In genomic region chr18:75066223-75066622, GRCh38 we compare ENCODE assay signal across 16 cellular contexts.
DNase-seq lines count a peak whose midpoint lies in the region; ATAC-seq, FAIRE-seq and TF ChIP-seq lines count a peak whose summit lies in the region.
"Had no signal": no experiment of that assay in that cellular context is flagged by ENCODE, and none has a peak within 500 bp of the region (broad histone marks: within the 10 kb centered on the region; RNA-seq: fewer than 3 reads in every experiment).

No MANE protein-coding gene starts in this region.

- peaks cover 24% of the 10 kb centered on the region for H3K4me1 Mint-ChIP-seq in activated CD4-positive, alpha-beta T cell treated with anti-CD3 and anti-CD28 coated beads, Interleukin-2, amount 10 ng/mL, durations not matched to agents 7 days and 5 days
- peaks cover 21% of the 10 kb centered on the region for H3K4me1 Mint-ChIP-seq in activated CD4-positive, alpha-beta T cell treated with anti-CD3 and anti-CD28 coated beads, Interleukin-2, amount 10 ng/mL, durations not matched to agents 24 days and 14 days

- WGBS in ovary, 3 donors: 93 to 95% (median 93%) methylated on average over 12 of the region's 12 CpGs

- DNase-seq in activated CD4-positive, alpha-beta T cell treated with anti-CD3 and anti-CD28 coated beads, Interleukin-2, amount 10 ng/mL, durations not matched to agents 7 days and 5 days: no peak
- DNase-seq in activated CD4-positive, alpha-beta T cell treated with anti-CD3 and anti-CD28 coated beads, Interleukin-2, amount 10 ng/mL, durations not matched to agents 24 days and 14 days: no peak
- DNase-seq in D721Med (ENCODE audit: insufficient read length, low spot score) (no peak), NCI-H2227 treated with DMSO at 0.1 percent for 48 hours (lab: John Stamatoyannopoulos, UW) (peak; percentile 54), upper lobe of right lung (peak; percentile 7), ovary (no peak)
- DNase-seq: BE2C; CD4-positive, alpha-beta memory T cell; DND-41; GDM1 had no signal

- no peak for TF ChIP-seq POLR2A in ovary (IDR thresholded peaks at IDR 0.05)

- ATAC-seq in upper lobe of right lung (no peak), HG03354 (IDR thresholded peaks at IDR 0.05; ENCODE audit: poor library complexity, severe bottlenecking, unreplicated experiment) (no peak)

- peak overlapping the region; percentile 47 for H3K27ac Mint-ChIP-seq in activated CD4-positive, alpha-beta T cell treated with anti-CD3 and anti-CD28 coated beads, Interleukin-2, amount 10 ng/mL, durations not matched to agents 7 days and 5 days
- H3K27ac Mint-ChIP-seq in activated CD4-positive, alpha-beta T cell treated with anti-CD3 and anti-CD28 coated beads, Interleukin-2, amount 10 ng/mL, durations not matched to agents 24 days and 14 days: no peak overlapping the region

- no peaks in the 10 kb centered on the region for H3K27me3 ChIP-seq in upper lobe of right lung
- H3K27me3 ChIP-seq in ovary: no peaks in the 10 kb centered on the region
- H3K27me3 ChIP-seq: BE2C had no signal

- TF ChIP-seq EP300 in ovary (IDR thresholded peaks at IDR 0.05): no peak

- no peak for TF ChIP-seq CTCF in D721Med (IDR thresholded peaks at IDR 0.05; ENCODE audit: insufficient read depth, missing control alignments)
- no peak for TF ChIP-seq CTCF in upper lobe of right lung (IDR thresholded peaks at IDR 0.05)
- no peak for TF ChIP-seq CTCF in ovary (IDR thresholded peaks at IDR 0.05)

- POLR2A ChIA-PET in activated CD4-positive, alpha-beta T cell treated with anti-CD3 and anti-CD28 coated beads, Interleukin-2, amount 10 ng/mL, durations not matched to agents 7 days and 5 days (lab: Charles Lee): no interaction called here

- H3K9me3 ChIP-seq in upper lobe of right lung (no peaks in the 10 kb centered on the region), ovary (no peaks in the 10 kb centered on the region)
- H3K9me3 ChIP-seq: BE2C, HAP-1 had no signal

- peak; percentile 35 for FAIRE-seq in D721Med (lab: Jason Lieb, UNC)
- FAIRE-seq: A204.1, GM12892, H1 had no signal

- no peak overlapping the region for H3K4me3 Mint-ChIP-seq in activated CD4-positive, alpha-beta T cell treated with anti-CD3 and anti-CD28 coated beads, Interleukin-2, amount 10 ng/mL, durations not matched to agents 7 days and 5 days
- H3K4me3 Mint-ChIP-seq in activated CD4-positive, alpha-beta T cell treated with anti-CD3 and anti-CD28 coated beads, Interleukin-2, amount 10 ng/mL, durations not matched to agents 24 days and 14 days: no peak overlapping the region
- H3K4me3 Mint-ChIP-seq: CD4-positive, alpha-beta memory T cell had no signal

- CTCF ChIA-PET in activated CD4-positive, alpha-beta T cell treated with anti-CD3 and anti-CD28 coated beads, Interleukin-2, amount 10 ng/mL, durations not matched to agents 7 days and 5 days (lab: Charles Lee): no interaction called here

- H3K27ac ChIP-seq in upper lobe of right lung (no peak overlapping the region), ovary (no peak overlapping the region)
- H3K27ac ChIP-seq: C4-2B had no signal

- intact Hi-C loops in activated CD4-positive, alpha-beta T cell treated with anti-CD3 and anti-CD28 coated beads, Interleukin-2, amount 10 ng/mL, durations not matched to agents 24 days and 14 days (cut with micrococcal nuclease): no loop called here
- intact Hi-C loops in upper lobe of right lung (cut with DNase I) (no loop called here), ovary (cut with DNase I) (no loop called here)

- H3K36me3 ChIP-seq in upper lobe of right lung (peaks cover 7% of the 10 kb centered on the region), ovary (no peaks in the 10 kb centered on the region)
- H3K36me3 ChIP-seq: BE2C, HAP-1 had no signal

- H3K27me3 Mint-ChIP-seq in activated CD4-positive, alpha-beta T cell treated with anti-CD3 and anti-CD28 coated beads, Interleukin-2, amount 10 ng/mL, durations not matched to agents 7 days and 5 days: no peaks in the 10 kb centered on the region
- no peaks in the 10 kb centered on the region for H3K27me3 Mint-ChIP-seq in activated CD4-positive, alpha-beta T cell treated with anti-CD3 and anti-CD28 coated beads, Interleukin-2, amount 10 ng/mL, durations not matched to agents 24 days and 14 days
- H3K27me3 Mint-ChIP-seq: CD4-positive, alpha-beta memory T cell had no signal

- H3K4me3 ChIP-seq in upper lobe of right lung (no peak overlapping the region), ovary (no peak overlapping the region)
- H3K4me3 ChIP-seq: HAP-1 had no signal

- H3K9me3 Mint-ChIP-seq in activated CD4-positive, alpha-beta T cell treated with anti-CD3 and anti-CD28 coated beads, Interleukin-2, amount 10 ng/mL, durations not matched to agents 7 days and 5 days: no peaks in the 10 kb centered on the region
- H3K9me3 Mint-ChIP-seq in activated CD4-positive, alpha-beta T cell treated with anti-CD3 and anti-CD28 coated beads, Interleukin-2, amount 10 ng/mL, durations not matched to agents 24 days and 14 days: no peaks in the 10 kb centered on the region

- H3K36me3 Mint-ChIP-seq in activated CD4-positive, alpha-beta T cell treated with anti-CD3 and anti-CD28 coated beads, Interleukin-2, amount 10 ng/mL, durations not matched to agents 7 days and 5 days (ENCODE audit: low read depth): peaks cover 6% of the 10 kb centered on the region
- peaks cover 1% of the 10 kb centered on the region for H3K36me3 Mint-ChIP-seq in activated CD4-positive, alpha-beta T cell treated with anti-CD3 and anti-CD28 coated beads, Interleukin-2, amount 10 ng/mL, durations not matched to agents 24 days and 14 days (ENCODE audit: low read depth)

- H3K4me1 ChIP-seq in upper lobe of right lung (no peaks in the 10 kb centered on the region), ovary (ENCODE audit: insufficient read depth) (no peaks in the 10 kb centered on the region)
- H3K4me1 ChIP-seq: BE2C had no signal

Comparison
In these comparisons a context has a peak if more than half of its experiments do, and no peak if none do; other contexts are left out.
1. DNase-seq: peak in NCI-H2227 treated with DMSO at 0.1 percent for 48 hours (single experiment) and upper lobe of right lung (single experiment); none in activated CD4-positive, alpha-beta T cell treated with anti-CD3 and anti-CD28 coated beads, Interleukin-2, amount 10 ng/mL, durations not matched to agents 7 days and 5 days (single experiment), activated CD4-positive, alpha-beta T cell treated with anti-CD3 and anti-CD28 coated beads, Interleukin-2, amount 10 ng/mL, durations not matched to agents 24 days and 14 days (single experiment), D721Med (single experiment) and ovary (0 of 5).